1 cellular context compared by ENCODE assay signal in the genomic region with DNA sequence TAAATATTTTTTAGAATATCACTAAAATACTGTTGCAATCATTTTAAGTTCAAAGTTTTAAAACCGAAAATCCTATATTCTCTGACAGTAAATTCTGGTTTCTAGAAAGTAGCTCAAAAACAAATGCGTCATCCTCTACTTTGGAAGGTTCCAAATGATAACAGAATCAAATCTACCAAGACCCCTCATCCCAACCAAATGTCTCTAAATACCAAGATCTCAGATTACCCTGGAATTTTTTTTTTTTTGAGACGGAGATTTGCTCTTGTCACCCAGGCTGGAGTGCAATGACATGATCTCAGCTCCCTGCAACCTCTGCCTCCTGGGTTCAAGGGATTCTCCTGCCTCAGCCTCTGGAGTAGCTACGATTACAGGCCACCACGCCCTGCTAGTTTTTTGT.
A peak's percentile ranks its signal among the peaks of the same experiment; 100 is the strongest.
TF ChIP-seq lines count a peak whose summit lies in the region.

No MANE protein-coding gene starts in this region.

TF ChIP-seq in K562, 482 proteins besides CTCF, POLR2A, EP300 and RAD21:
- TF ChIP-seq ADNP (tag; IDR thresholded peaks at IDR 0.05) (peak; percentile 1; the same call in 1 of the 2 replicates), SMC3 (conservative IDR thresholded peaks at IDR 0.05; ENCODE audit: insufficient read depth, low read depth, low read length) (no peak), KDM1A (IDR thresholded peaks at IDR 0.05) (peak; percentile 71 to 73; a peak in 3 of 4 replicates), CBFA2T3 (IDR thresholded peaks at IDR 0.05) (peak; percentile 56), MCM2 (IDR thresholded peaks at IDR 0.05; ENCODE audit: low read depth) (no peak), ARID1B (IDR thresholded peaks at IDR 0.05) (peak; percentile 27; the same call in 1 of the 2 replicates), HDAC2 (IDR thresholded peaks at IDR 0.05) (peak; percentile 45), ZNF644 (tag; IDR thresholded peaks at IDR 0.05; ENCODE audit: low read depth) (no peak), NFE2 (IDR thresholded peaks at IDR 0.05; ENCODE audit: low read depth) (0 out of 2 replicates have a peak, but pooled peaks have one; percentile 31), RCOR1 (IDR thresholded peaks at IDR 0.05; ENCODE audit: borderline replicate concordance in 1 of 2, low read depth in 2 of 2, low read length in 2 of 2) (0 out of 4 replicates have a peak, but pooled peaks of 1 of the 2 experiments have one; percentile 16), HDAC1 (IDR thresholded peaks at IDR 0.05) (peak in 1 of 2 experiments; percentile 16; a peak in 1 of 4 replicates)
- TF ChIP-seq, protein P1, sequence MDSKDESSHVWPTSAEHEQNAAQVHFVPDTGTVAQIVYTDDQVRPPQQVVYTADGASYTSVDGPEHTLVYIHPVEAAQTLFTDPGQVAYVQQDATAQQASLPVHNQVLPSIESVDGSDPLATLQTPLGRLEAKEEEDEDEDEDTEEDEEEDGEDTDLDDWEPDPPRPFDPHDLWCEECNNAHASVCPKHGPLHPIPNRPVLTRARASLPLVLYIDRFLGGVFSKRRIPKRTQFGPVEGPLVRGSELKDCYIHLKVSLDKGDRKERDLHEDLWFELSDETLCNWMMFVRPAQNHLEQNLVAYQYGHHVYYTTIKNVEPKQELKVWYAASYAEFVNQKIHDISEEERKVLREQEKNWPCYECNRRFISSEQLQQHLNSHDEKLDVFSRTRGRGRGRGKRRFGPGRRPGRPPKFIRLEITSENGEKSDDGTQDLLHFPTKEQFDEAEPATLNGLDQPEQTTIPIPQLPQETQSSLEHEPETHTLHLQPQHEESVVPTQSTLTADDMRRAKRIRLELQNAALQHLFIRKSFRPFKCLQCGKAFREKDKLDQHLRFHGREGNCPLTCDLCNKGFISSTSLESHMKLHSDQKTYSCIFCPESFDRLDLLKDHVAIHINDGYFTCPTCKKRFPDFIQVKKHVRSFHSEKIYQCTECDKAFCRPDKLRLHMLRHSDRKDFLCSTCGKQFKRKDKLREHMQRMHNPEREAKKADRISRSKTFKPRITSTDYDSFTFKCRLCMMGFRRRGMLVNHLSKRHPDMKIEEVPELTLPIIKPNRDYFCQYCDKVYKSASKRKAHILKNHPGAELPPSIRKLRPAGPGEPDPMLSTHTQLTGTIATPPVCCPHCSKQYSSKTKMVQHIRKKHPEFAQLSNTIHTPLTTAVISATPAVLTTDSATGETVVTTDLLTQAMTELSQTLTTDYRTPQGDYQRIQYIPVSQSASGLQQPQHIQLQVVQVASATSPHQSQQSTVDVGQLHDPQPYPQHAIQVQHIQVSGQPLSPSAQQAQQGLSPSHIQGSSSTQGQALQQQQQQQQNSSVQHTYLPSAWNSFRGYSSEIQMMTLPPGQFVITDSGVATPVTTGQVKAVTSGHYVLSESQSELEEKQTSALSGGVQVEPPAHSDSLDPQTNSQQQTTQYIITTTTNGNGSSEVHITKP (IDR thresholded peaks at IDR 0.05; ENCODE audit: partially characterized antibody), result peak; percentile 69
- TF ChIP-seq, protein P2, sequence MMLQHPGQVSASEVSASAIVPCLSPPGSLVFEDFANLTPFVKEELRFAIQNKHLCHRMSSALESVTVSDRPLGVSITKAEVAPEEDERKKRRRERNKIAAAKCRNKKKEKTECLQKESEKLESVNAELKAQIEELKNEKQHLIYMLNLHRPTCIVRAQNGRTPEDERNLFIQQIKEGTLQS (IDR thresholded peaks at IDR 0.05), result peak; percentile 46; the same call in 1 of the 2 replicates
- TF ChIP-seq, protein P2 (CRISPR knock-in tag; conservative IDR thresholded peaks at IDR 0.05), result no peak
